Comparison of ENCODE assay signal across 12 cellular contexts in genomic region chr10:71852335-71852937, GRCh38. TPM values are rescaled to one million over a fixed set of nuclear protein-coding genes. Genes with fewer than 3 reads are reported as not detected.
DNase-seq lines count a peak whose midpoint lies in the region; ATAC-seq and TF ChIP-seq lines count a peak whose summit lies in the region.
"Had no signal": no experiment of that assay in that cellular context is flagged by ENCODE, and none has a peak within 500 bp of the region (broad histone marks: within the 10 kb centered on the region; RNA-seq: fewer than 3 reads in every experiment).

No MANE protein-coding gene starts in this region.

- no peaks in the 10 kb centered on the region for H3K27me3 Mint-ChIP-seq in chondrocyte (ENCODE audit: low read depth)
- no peaks in the 10 kb centered on the region for H3K27me3 Mint-ChIP-seq in osteocyte (ENCODE audit: unreplicated experiment)

- H3K4me3 Mint-ChIP-seq in chondrocyte (ENCODE audit: unreplicated experiment) = no peak overlapping the region
- no peak overlapping the region for H3K4me3 Mint-ChIP-seq in osteocyte (ENCODE audit: unreplicated experiment)

- ATAC-seq in HG03095 (IDR thresholded peaks at IDR 0.05; ENCODE audit: unreplicated experiment) (no peak), GM18858 (IDR thresholded peaks at IDR 0.05; ENCODE audit: unreplicated experiment) (no peak)

- H3K4me1 Mint-ChIP-seq in chondrocyte (ENCODE audit: low read depth) (peaks cover 43% of the 10 kb centered on the region), osteocyte (ENCODE audit: unreplicated experiment) (peaks cover 37% of the 10 kb centered on the region)

- H3K27ac Mint-ChIP-seq in chondrocyte (ENCODE audit: unreplicated experiment) (no peak overlapping the region), osteocyte (ENCODE audit: unreplicated experiment) (peak overlapping the region; percentile 81)

- TF ChIP-seq CTCF in chondrocyte (IDR thresholded peaks at IDR 0.05) (no peak), osteocyte (IDR thresholded peaks at IDR 0.05) (no peak)

- H3K36me3 Mint-ChIP-seq in chondrocyte (ENCODE audit: low read depth) (peaks cover 1% of the 10 kb centered on the region), osteocyte (ENCODE audit: unreplicated experiment) (no peaks in the 10 kb centered on the region)

- DNase-seq in CD1c-positive myeloid dendritic cell (ENCODE audit: extremely low spot score) (peak; percentile 86), MV-4-11 (lab: John Stamatoyannopoulos, UW) (peak; percentile 92), chondrocyte (ENCODE audit: low spot score) (peak; percentile 69), osteocyte (ENCODE audit: extremely low spot score, unreplicated experiment) (no peak), NCI-H524 (lab: John Stamatoyannopoulos, UW) (no peak), H4 (ENCODE audit: low spot score) (no peak)
- DNase-seq: activated CD4-positive, CD25-positive, alpha-beta regulatory T cell; amniotic stem cell; midbrain; NCI-H774 had no signal

- H3K9me3 Mint-ChIP-seq in chondrocyte (ENCODE audit: low read depth) (no peaks in the 10 kb centered on the region), osteocyte (ENCODE audit: unreplicated experiment) (no peaks in the 10 kb centered on the region)

RNA-seq across cellular contexts. Expression of gene PSAP, which starts 1.4 kb away (rescaled TPM):
- total RNA-seq in chondrocyte = 963 to 1,130 TPM (median 970 TPM) in 3 replicates
- 1,262 and 1,314 TPM in 2 replicates for total RNA-seq in osteocyte
- 428 and 490 TPM in 2 replicates for total RNA-seq in H4 (2014; rRNA removed; shearing (Covaris generic))

Comparison
In these comparisons a context has a peak if more than half of its experiments do, and no peak if none do; other contexts are left out.
1. DNase-seq: peak in CD1c-positive myeloid dendritic cell (single experiment), MV-4-11 (single experiment) and chondrocyte (single experiment); none in osteocyte (single experiment), NCI-H524 (0 of 2) and H4 (single experiment).